ENCODE assay signal across 26 cellular contexts in the genomic region with DNA sequence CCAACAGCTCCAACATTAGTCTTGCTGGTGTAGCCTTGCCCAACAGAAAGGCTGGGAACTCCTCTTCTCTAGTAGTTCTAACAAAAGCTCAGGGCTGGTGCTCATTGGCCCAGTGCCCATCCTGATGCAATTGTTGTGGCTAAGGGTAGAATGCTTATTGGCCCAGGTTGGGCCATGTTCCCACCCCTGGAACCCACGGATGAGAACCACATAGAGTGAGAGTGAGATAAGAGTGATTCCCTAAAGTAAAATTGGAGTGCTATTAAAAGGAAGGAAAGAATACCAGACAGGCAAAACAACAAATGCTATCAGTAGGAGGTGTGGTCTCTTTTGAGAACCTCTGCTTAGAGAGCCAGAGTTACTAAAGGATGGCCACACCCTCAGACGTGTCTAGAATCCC. TPM values are rescaled to one million over a fixed set of nuclear protein-coding genes. Genes with fewer than 3 reads are reported as not detected.
DNase-seq lines count a peak whose midpoint lies in the region; ATAC-seq, FAIRE-seq and TF ChIP-seq lines count a peak whose summit lies in the region.
"Had no signal": no experiment of that assay in that cellular context is flagged by ENCODE, and none has a peak within 500 bp of the region (broad histone marks: within the 10 kb centered on the region; RNA-seq: fewer than 3 reads in every experiment).

No MANE protein-coding gene starts in this region.

- H3K9me3 ChIP-seq in astrocyte (ENCODE audit: insufficient read depth, low read depth, low read length): no peaks in the 10 kb centered on the region
- H3K9me3 ChIP-seq: body of pancreas, colonic mucosa, prostate gland, SK-N-SH, testis had no signal

- H3K27me3 ChIP-seq in astrocyte (ENCODE audit: insufficient read depth, low read length): no peaks in the 10 kb centered on the region
- H3K27me3 ChIP-seq: body of pancreas, testis had no signal

- H3K9ac ChIP-seq in astrocyte (ENCODE audit: low read length): no peak overlapping the region
- H3K9ac ChIP-seq: SK-N-SH had no signal

- no peak for ATAC-seq in GM18502 (IDR thresholded peaks at IDR 0.05; ENCODE audit: poor library complexity, unreplicated experiment)
- ATAC-seq: body of pancreas; CD8-positive, alpha-beta T cell; effector memory CD8-positive, alpha-beta T cell; stimulated activated memory B cell treated with anti-CD40 and anti-IgM and Interleukin-4, amounts not matched to agents 10 μg/mL and 1 μg/mL and 100 μg/mL, for 72 hours had no signal

- no peak overlapping the region for H3K4me3 Mint-ChIP-seq in astrocyte (ENCODE audit: unreplicated experiment)
- H3K4me3 Mint-ChIP-seq: activated naive CD8-positive, alpha-beta T cell treated with anti-CD3 and anti-CD28 coated beads for 36 hours; CD8-positive, alpha-beta T cell; effector memory CD8-positive, alpha-beta T cell; stimulated activated memory B cell treated with anti-CD40 and anti-IgM and Interleukin-4, amounts not matched to agents 10 μg/mL and 1 μg/mL and 100 μg/mL, for 72 hours had no signal

- H3K79me2 ChIP-seq in astrocyte (ENCODE audit: insufficient read depth, low read length): no peaks in the 10 kb centered on the region

- peaks cover 15% of the 10 kb centered on the region for H3K27me3 Mint-ChIP-seq in astrocyte (ENCODE audit: low read depth, unreplicated experiment)

- no peaks in the 10 kb centered on the region for H3K4me1 ChIP-seq in astrocyte (ENCODE audit: insufficient read depth, low read length)
- H3K4me1 ChIP-seq: body of pancreas, colonic mucosa, prostate gland, testis had no signal

- no peaks in the 10 kb centered on the region for H3K9me3 Mint-ChIP-seq in astrocyte (ENCODE audit: unreplicated experiment)
- H3K9me3 Mint-ChIP-seq: activated naive CD8-positive, alpha-beta T cell treated with anti-CD3 and anti-CD28 coated beads for 36 hours; CD8-positive, alpha-beta T cell; effector memory CD8-positive, alpha-beta T cell; stimulated activated memory B cell treated with anti-CD40 and anti-IgM and Interleukin-4, amounts not matched to agents 10 μg/mL and 1 μg/mL and 100 μg/mL, for 72 hours had no signal

- FAIRE-seq in astrocyte (lab: Jason Lieb, UNC): no peak
- no peak for FAIRE-seq in GM12892 (lab: Jason Lieb, UNC)
- FAIRE-seq: RCC 7860, small intestine had no signal

- H3K27ac Mint-ChIP-seq in astrocyte (ENCODE audit: unreplicated experiment): no peak overlapping the region
- H3K27ac Mint-ChIP-seq: activated naive CD8-positive, alpha-beta T cell treated with anti-CD3 and anti-CD28 coated beads for 36 hours; CD8-positive, alpha-beta T cell; effector memory CD8-positive, alpha-beta T cell; stimulated activated memory B cell treated with anti-CD40 and anti-IgM and Interleukin-4, amounts not matched to agents 10 μg/mL and 1 μg/mL and 100 μg/mL, for 72 hours had no signal

- no peaks in the 10 kb centered on the region for H3K36me3 Mint-ChIP-seq in astrocyte (ENCODE audit: low read depth, unreplicated experiment)
- H3K36me3 Mint-ChIP-seq: activated naive CD8-positive, alpha-beta T cell treated with anti-CD3 and anti-CD28 coated beads for 36 hours; CD8-positive, alpha-beta T cell; stimulated activated memory B cell treated with anti-CD40 and anti-IgM and Interleukin-4, amounts not matched to agents 10 μg/mL and 1 μg/mL and 100 μg/mL, for 72 hours had no signal

- no peak overlapping the region for H2AFZ ChIP-seq in astrocyte (ENCODE audit: low read depth, low read length)

- H3K4me2 ChIP-seq in astrocyte (ENCODE audit: low read length): no peak overlapping the region
- H3K4me2 ChIP-seq: SK-N-SH had no signal

- no peak for TF ChIP-seq POLR2A in GM12892 (IDR thresholded peaks at IDR 0.05; ENCODE audit: low read depth, low read length)

- H3K4me3 ChIP-seq in AG10803 (ENCODE audit: low read length) (no peak overlapping the region), astrocyte (ENCODE audit: insufficient read depth, low read depth, low read length) (no peak overlapping the region)
- H3K4me3 ChIP-seq: body of pancreas, colonic mucosa, prostate gland, testis had no signal

- no peaks in the 10 kb centered on the region for H3K36me3 ChIP-seq in astrocyte (ENCODE audit: insufficient read depth, low read length)
- H3K36me3 ChIP-seq: colonic mucosa, prostate gland had no signal

- H3K27ac ChIP-seq in astrocyte (ENCODE audit: low read depth, low read length): no peak overlapping the region
- H3K27ac ChIP-seq: body of pancreas, colonic mucosa, prostate gland, testis had no signal

- no peaks in the 10 kb centered on the region for H4K20me1 ChIP-seq in astrocyte (ENCODE audit: insufficient read depth, low read length)

- TF ChIP-seq CTCF in AG10803 (conservative IDR thresholded peaks at IDR 0.05; ENCODE audit: low read length) (no peak), astrocyte (IDR thresholded peaks at IDR 0.05; ENCODE audit: insufficient read depth, low read depth, low read length) (no peak)

- DNase-seq in AG10803 (ENCODE audit: low read depth) (peak; percentile 18), EH (ENCODE audit: low read depth) (peak; percentile 16), astrocyte (ENCODE audit: low read depth) (peak; percentile 44), iris pigment epithelial cell (ENCODE audit: low read depth) (peak; percentile 7), GM12892 (ENCODE audit: insufficient read length) (no peak)
- no peak for DNase-seq in activated CD8-positive, alpha-beta memory T cell treated with anti-CD3 and anti-CD28 coated beads, Interleukin-2, amount 50 U/mL, for 4 hours
- DNase-seq: activated CD4-positive, alpha-beta T cell treated with anti-CD3 and anti-CD28 coated beads, Interleukin-2, amount 50 U/mL, for 48 hours; activated CD4-positive, CD25-positive, alpha-beta regulatory T cell; activated naive CD8-positive, alpha-beta T cell treated with anti-CD3 and anti-CD28 coated beads for 36 hours; body of pancreas; CD8-positive, alpha-beta T cell; colonic mucosa; DMS53; effector memory CD8-positive, alpha-beta T cell; head of caudate nucleus; KG1; NCI-H2029; SK-N-SH; small intestine; stimulated activated CD4-positive, alpha-beta T cell treated with anti-CD3 and anti-CD28 coated beads, Interleukin-2, amount 100 ng/mL, for 24 hours; testis had no signal

- H3K4me1 Mint-ChIP-seq in astrocyte (ENCODE audit: low read depth, unreplicated experiment): no peaks in the 10 kb centered on the region
- H3K4me1 Mint-ChIP-seq: activated naive CD8-positive, alpha-beta T cell treated with anti-CD3 and anti-CD28 coated beads for 36 hours; stimulated activated memory B cell treated with anti-CD40 and anti-IgM and Interleukin-4, amounts not matched to agents 10 μg/mL and 1 μg/mL and 100 μg/mL, for 72 hours had no signal

RNA-seq across cellular contexts. Expression of a gene that starts 49.1 kb away (rescaled TPM):
- total RNA-seq in astrocyte: 0.41 and 2.0 TPM in 2 replicates
- polyA plus RNA-seq in GM12892 (2012; ENCODE audit: missing spikeins): not detected
- total RNA-seq: activated naive CD8-positive, alpha-beta T cell treated with anti-CD3 and anti-CD28 coated beads for 36 hours; body of pancreas; CD8-positive, alpha-beta T cell; T-helper 2 cell treated with Interferon-gamma antibody and Interleukin-4, amounts not matched to agents 100 ng/mL and 5 ng/mL, for 36 hours had no signal

Comparison
In these comparisons a context has a peak if more than half of its experiments do, and no peak if none do; other contexts are left out.
1. DNase-seq: peak in AG10803 (single experiment), EH (single experiment), astrocyte (single experiment) and iris pigment epithelial cell (single experiment); none in activated CD8-positive, alpha-beta memory T cell treated with anti-CD3 and anti-CD28 coated beads, Interleukin-2, amount 50 U/mL, for 4 hours (single experiment) and GM12892 (single experiment).